ENCODE assay signal across 22 cellular contexts in the genomic region with DNA sequence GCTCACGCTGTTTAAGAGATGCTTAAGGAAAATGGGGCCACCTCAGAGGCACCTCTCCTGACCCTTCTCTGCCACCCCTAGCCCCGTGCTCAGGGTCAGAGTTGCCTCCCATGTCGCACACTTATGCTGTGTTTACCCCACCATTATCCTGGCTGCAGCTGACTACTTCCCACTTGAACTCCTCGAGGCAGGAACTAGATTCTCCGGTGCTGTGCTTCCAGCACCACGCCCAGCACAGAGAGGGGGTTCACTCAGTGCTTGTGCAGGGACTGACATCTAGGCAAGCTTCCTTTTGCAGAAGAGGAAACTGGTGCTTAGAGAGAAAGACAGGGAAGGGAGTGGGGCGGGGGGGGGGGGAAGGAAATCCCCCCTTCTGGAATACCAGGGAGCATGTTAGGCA.
DNase-seq lines count a peak whose midpoint lies in the region; ATAC-seq and TF ChIP-seq lines count a peak whose summit lies in the region.
"Had no signal": no experiment of that assay in that cellular context is flagged by ENCODE, and none has a peak within 500 bp of the region (broad histone marks: within the 10 kb centered on the region; RNA-seq: fewer than 3 reads in every experiment).

No MANE protein-coding gene starts in this region.

- no peaks in the 10 kb centered on the region for H4K20me1 ChIP-seq in GM23338 (replicated peaks; ENCODE audit: insufficient read depth)

- H3K4me1 Mint-ChIP-seq in GM23338: peaks cover 7% of the 10 kb centered on the region; the same call in 1 of the 3 replicates
- H3K4me1 Mint-ChIP-seq: B cell had no signal

- no peak overlapping the region for H3K27ac Mint-ChIP-seq in GM23338
- H3K27ac Mint-ChIP-seq: B cell; CD4-positive, alpha-beta T cell had no signal

- H3K36me3 ChIP-seq in GM23338 (ENCODE audit: insufficient read depth): no peaks in the 10 kb centered on the region
- no peaks in the 10 kb centered on the region for H3K36me3 ChIP-seq in thyroid gland
- H3K36me3 ChIP-seq: SJSA1 had no signal

- TF ChIP-seq POLR2A in thyroid gland (IDR thresholded peaks at IDR 0.05): no peak

- H3K27me3 ChIP-seq in GM23338 (ENCODE audit: insufficient read depth) (no peaks in the 10 kb centered on the region), thyroid gland (no peaks in the 10 kb centered on the region)
- H3K27me3 ChIP-seq: SJSA1 had no signal

- H3K79me2 ChIP-seq in GM23338 (replicated peaks; ENCODE audit: insufficient read depth): no peaks in the 10 kb centered on the region

- H2AFZ ChIP-seq in GM23338: no peak overlapping the region
- H2AFZ ChIP-seq: GM23248 had no signal

- H3K4me3 Mint-ChIP-seq in GM23338: no peak overlapping the region
- H3K4me3 Mint-ChIP-seq: B cell; CD4-positive, alpha-beta T cell had no signal

- H3K9me2 ChIP-seq in GM23338 (ENCODE audit: insufficient read depth): no peaks in the 10 kb centered on the region

- H3K4me1 ChIP-seq in GM23338 (ENCODE audit: insufficient read depth) (no peaks in the 10 kb centered on the region), thyroid gland (no peaks in the 10 kb centered on the region)

- no peaks in the 10 kb centered on the region for H3K9me3 ChIP-seq in thyroid gland
- H3K9me3 ChIP-seq: SJSA1 had no signal

- H3K9me3 Mint-ChIP-seq in GM23338: no peaks in the 10 kb centered on the region; the same call in 2 of the 3 replicates
- H3K9me3 Mint-ChIP-seq: CD4-positive, alpha-beta T cell had no signal

- DNase-seq in NCI-H510A treated with DMSO at 0.1 percent for 48 hours (lab: John Stamatoyannopoulos, UW): peak; percentile 23
- DNase-seq in NCI-H510A (lab: John Stamatoyannopoulos, UW): no peak
- no peak for DNase-seq in GM23338 (ENCODE audit: low spot score)
- no peak for DNase-seq in epithelial cell of proximal tubule (ENCODE audit: low read depth)
- DNase-seq in thyroid gland: peak; percentile 38 to 52
- no peak for DNase-seq in sciatic nerve (ENCODE audit: low spot score)
- DNase-seq in DMS 273 (lab: John Stamatoyannopoulos, UW; ENCODE audit: unreplicated experiment): no peak
- DNase-seq: CD4-positive, alpha-beta T cell; GM23248; KBM-7; MV-4-11; NCI-H1436; NCI-H2081; NCI-H226; NCI-H526; SW 1271 had no signal

- peak; percentile 47 for ATAC-seq in GM23338
- ATAC-seq in GM18868 (IDR thresholded peaks at IDR 0.05; ENCODE audit: unreplicated experiment): no peak
- no peak for ATAC-seq in sciatic nerve
- ATAC-seq: GM12878, HCT116, Panc1 had no signal

- no peak overlapping the region for H3K4me2 ChIP-seq in GM23338

- H3K36me3 Mint-ChIP-seq in GM23338 (ENCODE audit: low read depth): no peaks in the 10 kb centered on the region

- TF ChIP-seq CTCF in GM23338 (conservative IDR thresholded peaks at IDR 0.05; ENCODE audit: low read depth in 2 of 2) (no peak), epithelial cell of proximal tubule (conservative IDR thresholded peaks at IDR 0.05; ENCODE audit: low read depth, low read length) (no peak), thyroid gland (IDR thresholded peaks at IDR 0.05) (no peak)

- intact Hi-C loops in thyroid gland (cut with DNase I): no loop called here
- intact Hi-C loops in sciatic nerve (cut with DNase I): no loop called here

- WGBS in thyroid gland, 2 donors: 45 to 46% methylated on average over 7 of the region's 7 CpGs

- no peak overlapping the region for H3K4me3 ChIP-seq in GM23338
- peak overlapping the region; percentile 10 for H3K4me3 ChIP-seq in epithelial cell of proximal tubule (ENCODE audit: low read depth, low read length)
- H3K4me3 ChIP-seq in thyroid gland (replicated peaks in 1 of 3): no peak overlapping the region
- H3K4me3 ChIP-seq: GM12878, GM23248, SJSA1 had no signal

- H3F3A ChIP-seq in GM23338 (replicated peaks; ENCODE audit: low read depth): no peaks in the 10 kb centered on the region; the same call in 1 of the 2 replicates

- no peaks in the 10 kb centered on the region for H3K27me3 Mint-ChIP-seq in GM23338 (ENCODE audit: insufficient read depth, low read depth, poor library complexity)
- H3K27me3 Mint-ChIP-seq: CD4-positive, alpha-beta T cell had no signal

- H3K27ac ChIP-seq in GM23338 (ENCODE audit: low read depth): no peak overlapping the region
- no peak overlapping the region for H3K27ac ChIP-seq in thyroid gland
- H3K27ac ChIP-seq: GM23248, SJSA1 had no signal

TF ChIP-seq in GM23338, 12 proteins besides CTCF, POLR2A, EP300 and RAD21 (continues in another document):
- TF ChIP-seq, protein P1, sequence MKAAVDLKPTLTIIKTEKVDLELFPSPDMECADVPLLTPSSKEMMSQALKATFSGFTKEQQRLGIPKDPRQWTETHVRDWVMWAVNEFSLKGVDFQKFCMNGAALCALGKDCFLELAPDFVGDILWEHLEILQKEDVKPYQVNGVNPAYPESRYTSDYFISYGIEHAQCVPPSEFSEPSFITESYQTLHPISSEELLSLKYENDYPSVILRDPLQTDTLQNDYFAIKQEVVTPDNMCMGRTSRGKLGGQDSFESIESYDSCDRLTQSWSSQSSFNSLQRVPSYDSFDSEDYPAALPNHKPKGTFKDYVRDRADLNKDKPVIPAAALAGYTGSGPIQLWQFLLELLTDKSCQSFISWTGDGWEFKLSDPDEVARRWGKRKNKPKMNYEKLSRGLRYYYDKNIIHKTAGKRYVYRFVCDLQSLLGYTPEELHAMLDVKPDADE (IDR thresholded peaks at IDR 0.05): no peak
- TF ChIP-seq EZH2 (IDR thresholded peaks at IDR 0.05; ENCODE audit: low read depth, unreplicated experiment) (no peak), ZNF114 (CRISPR knock-in tag; IDR thresholded peaks at IDR 0.05) (no peak), ZNF331 (CRISPR knock-in tag; IDR thresholded peaks at IDR 0.05; ENCODE audit: low read depth) (no peak)
- TF ChIP-seq, protein P2, sequence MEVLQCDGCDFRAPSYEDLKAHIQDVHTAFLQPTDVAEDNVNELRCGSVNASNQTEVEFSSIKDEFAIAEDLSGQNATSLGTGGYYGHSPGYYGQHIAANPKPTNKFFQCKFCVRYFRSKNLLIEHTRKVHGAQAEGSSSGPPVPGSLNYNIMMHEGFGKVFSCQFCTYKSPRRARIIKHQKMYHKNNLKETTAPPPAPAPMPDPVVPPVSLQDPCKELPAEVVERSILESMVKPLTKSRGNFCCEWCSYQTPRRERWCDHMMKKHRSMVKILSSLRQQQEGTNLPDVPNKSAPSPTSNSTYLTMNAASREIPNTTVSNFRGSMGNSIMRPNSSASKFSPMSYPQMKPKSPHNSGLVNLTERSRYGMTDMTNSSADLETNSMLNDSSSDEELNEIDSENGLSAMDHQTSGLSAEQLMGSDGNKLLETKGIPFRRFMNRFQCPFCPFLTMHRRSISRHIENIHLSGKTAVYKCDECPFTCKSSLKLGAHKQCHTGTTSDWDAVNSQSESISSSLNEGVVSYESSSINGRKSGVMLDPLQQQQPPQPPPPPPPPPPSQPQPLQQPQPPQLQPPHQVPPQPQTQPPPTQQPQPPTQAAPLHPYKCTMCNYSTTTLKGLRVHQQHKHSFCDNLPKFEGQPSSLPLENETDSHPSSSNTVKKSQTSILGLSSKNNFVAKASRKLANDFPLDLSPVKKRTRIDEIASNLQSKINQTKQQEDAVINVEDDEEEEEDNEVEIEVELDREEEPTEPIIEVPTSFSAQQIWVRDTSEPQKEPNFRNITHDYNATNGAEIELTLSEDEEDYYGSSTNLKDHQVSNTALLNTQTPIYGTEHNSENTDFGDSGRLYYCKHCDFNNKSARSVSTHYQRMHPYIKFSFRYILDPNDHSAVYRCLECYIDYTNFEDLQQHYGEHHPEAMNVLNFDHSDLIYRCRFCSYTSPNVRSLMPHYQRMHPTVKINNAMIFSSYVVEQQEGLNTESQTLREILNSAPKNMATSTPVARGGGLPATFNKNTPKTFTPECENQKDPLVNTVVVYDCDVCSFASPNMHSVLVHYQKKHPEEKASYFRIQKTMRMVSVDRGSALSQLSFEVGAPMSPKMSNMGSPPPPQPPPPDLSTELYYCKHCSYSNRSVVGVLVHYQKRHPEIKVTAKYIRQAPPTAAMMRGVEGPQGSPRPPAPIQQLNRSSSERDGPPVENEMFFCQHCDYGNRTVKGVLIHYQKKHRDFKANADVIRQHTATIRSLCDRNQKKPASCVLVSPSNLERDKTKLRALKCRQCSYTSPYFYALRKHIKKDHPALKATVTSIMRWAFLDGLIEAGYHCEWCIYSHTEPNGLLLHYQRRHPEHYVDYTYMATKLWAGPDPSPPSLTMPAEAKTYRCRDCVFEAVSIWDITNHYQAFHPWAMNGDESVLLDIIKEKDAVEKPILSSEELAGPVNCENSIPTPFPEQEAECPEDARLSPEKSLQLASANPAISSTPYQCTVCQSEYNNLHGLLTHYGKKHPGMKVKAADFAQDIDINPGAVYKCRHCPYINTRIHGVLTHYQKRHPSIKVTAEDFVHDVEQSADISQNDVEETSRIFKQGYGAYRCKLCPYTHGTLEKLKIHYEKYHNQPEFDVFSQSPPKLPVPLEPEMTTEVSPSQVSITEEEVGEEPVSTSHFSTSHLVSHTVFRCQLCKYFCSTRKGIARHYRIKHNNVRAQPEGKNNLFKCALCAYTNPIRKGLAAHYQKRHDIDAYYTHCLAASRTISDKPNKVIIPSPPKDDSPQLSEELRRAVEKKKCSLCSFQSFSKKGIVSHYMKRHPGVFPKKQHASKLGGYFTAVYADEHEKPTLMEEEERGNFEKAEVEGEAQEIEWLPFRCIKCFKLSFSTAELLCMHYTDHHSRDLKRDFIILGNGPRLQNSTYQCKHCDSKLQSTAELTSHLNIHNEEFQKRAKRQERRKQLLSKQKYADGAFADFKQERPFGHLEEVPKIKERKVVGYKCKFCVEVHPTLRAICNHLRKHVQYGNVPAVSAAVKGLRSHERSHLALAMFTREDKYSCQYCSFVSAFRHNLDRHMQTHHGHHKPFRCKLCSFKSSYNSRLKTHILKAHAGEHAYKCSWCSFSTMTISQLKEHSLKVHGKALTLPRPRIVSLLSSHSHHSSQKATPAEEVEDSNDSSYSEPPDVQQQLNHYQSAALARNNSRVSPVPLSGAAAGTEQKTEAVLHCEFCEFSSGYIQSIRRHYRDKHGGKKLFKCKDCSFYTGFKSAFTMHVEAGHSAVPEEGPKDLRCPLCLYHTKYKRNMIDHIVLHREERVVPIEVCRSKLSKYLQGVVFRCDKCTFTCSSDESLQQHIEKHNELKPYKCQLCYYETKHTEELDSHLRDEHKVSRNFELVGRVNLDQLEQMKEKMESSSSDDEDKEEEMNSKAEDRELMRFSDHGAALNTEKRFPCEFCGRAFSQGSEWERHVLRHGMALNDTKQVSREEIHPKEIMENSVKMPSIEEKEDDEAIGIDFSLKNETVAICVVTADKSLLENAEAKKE (CRISPR knock-in tag; IDR thresholded peaks at IDR 0.05): no peak

Comparison
In these comparisons a context has a peak if more than half of its experiments do, and no peak if none do; other contexts are left out.
1. DNase-seq: peak in NCI-H510A treated with DMSO at 0.1 percent for 48 hours (single experiment) and thyroid gland (2 of 2); none in NCI-H510A (single experiment), GM23338 (single experiment), epithelial cell of proximal tubule (single experiment), sciatic nerve (single experiment) and DMS 273 (single experiment).